Comparison of ENCODE assay signal across 8 cellular contexts in the genomic region with DNA sequence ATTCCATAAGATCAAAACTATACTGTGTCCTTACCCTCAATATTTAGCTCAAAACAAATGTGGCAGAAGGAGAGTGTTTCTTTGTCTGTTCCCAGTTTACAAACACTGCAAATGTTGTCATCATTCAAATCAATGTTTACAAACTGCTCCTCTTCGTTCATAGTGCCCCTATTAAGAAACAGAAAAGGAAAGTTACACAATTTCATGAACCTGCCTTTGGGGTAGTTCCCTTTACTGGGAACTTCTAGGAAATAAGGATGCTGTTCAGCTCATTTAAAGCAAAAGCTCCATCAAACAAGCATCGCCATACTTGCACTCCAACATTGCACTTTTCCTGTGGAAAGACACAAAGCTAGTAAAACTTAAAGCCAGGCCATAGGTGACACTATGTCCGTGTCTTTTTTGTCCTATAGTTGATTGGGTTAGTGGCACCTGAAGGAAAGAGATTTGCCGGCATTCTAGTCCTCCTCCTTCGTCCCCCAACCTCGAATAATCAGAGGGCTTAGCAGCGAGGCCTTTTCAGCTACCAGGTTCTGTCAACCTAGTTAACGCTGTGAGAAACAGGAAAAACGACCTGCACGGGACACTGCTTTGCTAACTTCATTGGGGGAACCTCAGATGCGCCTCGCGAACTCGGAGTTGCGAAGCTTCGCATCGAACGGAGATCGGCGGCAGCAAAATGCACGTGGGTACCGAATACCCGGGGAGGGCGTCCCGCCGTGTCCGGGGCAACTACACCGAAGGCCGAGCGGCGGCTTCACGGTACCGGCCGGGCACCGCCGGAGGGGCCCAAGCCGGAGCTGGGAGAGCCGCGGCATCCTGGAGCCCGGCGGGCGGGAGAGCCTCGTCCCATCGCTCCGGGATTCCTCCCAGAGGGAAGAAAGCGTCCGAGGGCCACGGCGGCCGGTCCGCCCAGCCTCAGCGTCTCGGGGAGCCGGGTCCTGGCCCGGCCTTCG. TPM values are rescaled to one million over a fixed set of nuclear protein-coding genes. Genes with fewer than 3 reads are reported as not detected.
DNase-seq lines count a peak whose midpoint lies in the region; ATAC-seq, FAIRE-seq and TF ChIP-seq lines count a peak whose summit lies in the region.

No MANE protein-coding gene starts in this region.

- peaks cover 7% of the 10 kb centered on the region for H3K36me3 ChIP-seq in A673 (ENCODE audit: insufficient read depth, low read length, poor library complexity, severe bottlenecking)
- peaks cover 22% of the 10 kb centered on the region for H3K36me3 ChIP-seq in OCI-LY3 (replicated peaks; ENCODE audit: low read depth, low read length)
- H3K36me3 ChIP-seq in transverse colon: peaks cover 0 to 14% (median 3%) of the 10 kb centered on the region in 4 donors

- H3K4me3 ChIP-seq in A673 (ENCODE audit: low read depth, low read length, poor library complexity, severe bottlenecking) (peak overlapping the region; percentile 82), OCI-LY3 (ENCODE audit: low read length) (peak overlapping the region; percentile 93), transverse colon (peak overlapping the region; percentile 93 to 100 (median 96))

- H2AFZ ChIP-seq in OCI-LY3 (ENCODE audit: low read depth, low read length): peak overlapping the region; percentile 40; the same call in 1 of the 2 replicates

- H3K9me3 ChIP-seq in A673 (ENCODE audit: low read depth, low read length, poor library complexity, severe bottlenecking) (no peaks in the 10 kb centered on the region), OCI-LY3 (ENCODE audit: insufficient read depth, low read length) (no peaks in the 10 kb centered on the region), transverse colon (no peaks in the 10 kb centered on the region)

- peaks cover 25% of the 10 kb centered on the region for H3K79me2 ChIP-seq in OCI-LY3 (ENCODE audit: low read length)

- no peak for TF ChIP-seq EP300 in transverse colon (IDR thresholded peaks at IDR 0.05; ENCODE audit: low read depth)

- peak overlapping the region; percentile 93 for H3K9ac ChIP-seq in OCI-LY3 (ENCODE audit: low read length)

- H3K27ac ChIP-seq in A673 (ENCODE audit: low read depth, low read length, poor library complexity, severe bottlenecking): peak overlapping the region; percentile 98
- H3K27ac ChIP-seq in OCI-LY3 (ENCODE audit: low read length): peak overlapping the region; percentile 79
- H3K27ac ChIP-seq in transverse colon: peak overlapping the region; percentile 93 to 96 (median 94)

- TF ChIP-seq CTCF in A673 (conservative IDR thresholded peaks at IDR 0.05; ENCODE audit: low read depth, low read length) (no peak), OCI-LY3 (IDR thresholded peaks at IDR 0.05; ENCODE audit: low read depth, low read length) (no peak), transverse colon (IDR thresholded peaks at IDR 0.05) (no peak)

- peak overlapping the region; percentile 90 for H3K27ac Mint-ChIP-seq in activated T-helper 2 cell treated with anti-CD3 and anti-CD28 coated beads, Interferon-gamma antibody, Interleukin-2, Interleukin-4, amounts not matched to agents 10 μg/mL and 5 μg/mL and 100 μg/mL, durations not matched to agents 14 hours and 24 hours and 36 hours

- peak overlapping the region; percentile 99 for H3K4me2 ChIP-seq in OCI-LY3 (ENCODE audit: low read length)

- in situ Hi-C loops in transverse colon (cut with MboI; ENCODE audit: low pct_ligation_motif_present in 1 of 4, low pct_unique_long_range_greater_than_20kb in 1 of 4, low sequenced_read_pairs in 3 of 4): no loop called here

- peak; percentile 49 for DNase-seq in A673 (ENCODE audit: low spot score)
- DNase-seq in GM18507 (ENCODE audit: extremely low spot score, insufficient read length, low read depth): no peak
- DNase-seq in activated T-helper 2 cell treated with anti-CD3 and anti-CD28 coated beads, Interferon-gamma antibody, Interleukin-2, Interleukin-4, amounts not matched to agents 10 μg/mL and 5 μg/mL and 100 μg/mL, durations not matched to agents 14 hours and 24 hours and 36 hours (ENCODE audit: low spot score): peak; percentile 44
- DNase-seq in frontal cortex (ENCODE audit: low spot score in 2 of 2): peak; percentile 24 to 29
- DNase-seq in occipital lobe (lab: John Stamatoyannopoulos, UW): peak; percentile 5
- peak; percentile 41 for DNase-seq in transverse colon

- BruUV-seq in A673 (replicated peaks; lab: Mats Ljungman, UMichigan): no TSS peak

- peak; percentile 12 for ATAC-seq in HG03095 (IDR thresholded peaks at IDR 0.05; ENCODE audit: unreplicated experiment)

- no peaks in the 10 kb centered on the region for H3K9me3 Mint-ChIP-seq in activated T-helper 2 cell treated with anti-CD3 and anti-CD28 coated beads, Interferon-gamma antibody, Interleukin-2, Interleukin-4, amounts not matched to agents 10 μg/mL and 5 μg/mL and 100 μg/mL, durations not matched to agents 14 hours and 24 hours and 36 hours

- 0 out of 2 replicates have a peak, but pooled peaks cover 5% of the 10 kb centered on the region for H4K20me1 ChIP-seq in OCI-LY3 (ENCODE audit: insufficient read depth, low read length)

- H3K27me3 Mint-ChIP-seq in activated T-helper 2 cell treated with anti-CD3 and anti-CD28 coated beads, Interferon-gamma antibody, Interleukin-2, Interleukin-4, amounts not matched to agents 10 μg/mL and 5 μg/mL and 100 μg/mL, durations not matched to agents 14 hours and 24 hours and 36 hours (ENCODE audit: low read depth): no peaks in the 10 kb centered on the region

- peak overlapping the region; percentile 89 for H3K4me3 Mint-ChIP-seq in activated T-helper 2 cell treated with anti-CD3 and anti-CD28 coated beads, Interferon-gamma antibody, Interleukin-2, Interleukin-4, amounts not matched to agents 10 μg/mL and 5 μg/mL and 100 μg/mL, durations not matched to agents 14 hours and 24 hours and 36 hours (ENCODE audit: low read depth)

- POLR2A ChIA-PET in A673 (lab: Charles Lee; ENCODE audit: low non-redundant PET): no interaction called here

- CTCF ChIA-PET in A673 (lab: Charles Lee): interaction anchor here (0.6 kb wide), 1 partner anchor 431 kb away, joined by 3 read pairs; no protein-coding TSS in a partner anchor

- H3K4me1 ChIP-seq in A673 (ENCODE audit: insufficient read depth, low read length, poor library complexity, severe bottlenecking) (peaks cover 10% of the 10 kb centered on the region), OCI-LY3 (ENCODE audit: low read length) (peaks cover 20% of the 10 kb centered on the region), transverse colon (peaks cover 0 to 25% (median 13%) of the 10 kb centered on the region in 4 donors)

- TF ChIP-seq POLR2A in transverse colon (IDR thresholded peaks at IDR 0.05): no peak

- H3K27me3 ChIP-seq in A673 (replicated peaks; ENCODE audit: insufficient read depth, low read depth, low read length, poor library complexity) (no peaks in the 10 kb centered on the region), OCI-LY3 (ENCODE audit: low read depth, low read length) (no peaks in the 10 kb centered on the region), transverse colon (no peaks in the 10 kb centered on the region)

- WGBS in transverse colon (ENCODE audit: low coverage in 1 of 2), 2 donors: 0 to 1% methylated on average over 4 to 46 of the region's 56 CpGs

- peaks cover 40% of the 10 kb centered on the region for H3K4me1 Mint-ChIP-seq in activated T-helper 2 cell treated with anti-CD3 and anti-CD28 coated beads, Interferon-gamma antibody, Interleukin-2, Interleukin-4, amounts not matched to agents 10 μg/mL and 5 μg/mL and 100 μg/mL, durations not matched to agents 14 hours and 24 hours and 36 hours (ENCODE audit: low read depth)

- FAIRE-seq in GM18507 (lab: Jason Lieb, UNC) (peak; percentile 78), frontal cortex (lab: Jason Lieb, UNC) (no peak)

- intact Hi-C loops in A673 (cut with micrococcal nuclease; ENCODE audit: unreplicated experiment): loop anchor here (10.0 kb wide), 1 partner anchor 204 kb away; the partner anchor contains the start of gene BTG3
- intact Hi-C loops in activated T-helper 2 cell treated with anti-CD3 and anti-CD28 coated beads, Interferon-gamma antibody, Interleukin-2, Interleukin-4, amounts not matched to agents 10 μg/mL and 5 μg/mL and 100 μg/mL, durations not matched to agents 14 hours and 24 hours and 36 hours (cut with micrococcal nuclease): loop anchor here (1.0 to 2.0 kb wide), 6 partner anchors 25 to 207 kb away; no protein-coding TSS in a partner anchor
- intact Hi-C loops in transverse colon (cut with DNase I; ENCODE audit: low total_unique reads): no loop called here

- H3K36me3 Mint-ChIP-seq in activated T-helper 2 cell treated with anti-CD3 and anti-CD28 coated beads, Interferon-gamma antibody, Interleukin-2, Interleukin-4, amounts not matched to agents 10 μg/mL and 5 μg/mL and 100 μg/mL, durations not matched to agents 14 hours and 24 hours and 36 hours (ENCODE audit: low read depth): peaks cover 34% of the 10 kb centered on the region

RNA-seq across cellular contexts. Expression of gene C21orf91, which starts 0.7 kb away (rescaled TPM):
- total RNA-seq in A673 (2021) (23.5 and 24.5 TPM in 2 replicates), frontal cortex (13.5 TPM), occipital lobe (16.4 TPM), transverse colon (10 to 100 TPM in 1 of 4 donors, 1 to 10 TPM in 3; 3.2 to 10.8 (median 5.6) TPM)
- total RNA-seq in activated T-helper 2 cell treated with anti-CD3 and anti-CD28 coated beads, Interferon-gamma antibody, Interleukin-2, Interleukin-4, amounts not matched to agents 10 μg/mL and 5 μg/mL and 100 μg/mL, durations not matched to agents 14 hours and 24 hours and 36 hours: 22.5 and 27.0 TPM in 2 replicates
